ENCODE assay signal across 8 cellular contexts in the genomic region with DNA sequence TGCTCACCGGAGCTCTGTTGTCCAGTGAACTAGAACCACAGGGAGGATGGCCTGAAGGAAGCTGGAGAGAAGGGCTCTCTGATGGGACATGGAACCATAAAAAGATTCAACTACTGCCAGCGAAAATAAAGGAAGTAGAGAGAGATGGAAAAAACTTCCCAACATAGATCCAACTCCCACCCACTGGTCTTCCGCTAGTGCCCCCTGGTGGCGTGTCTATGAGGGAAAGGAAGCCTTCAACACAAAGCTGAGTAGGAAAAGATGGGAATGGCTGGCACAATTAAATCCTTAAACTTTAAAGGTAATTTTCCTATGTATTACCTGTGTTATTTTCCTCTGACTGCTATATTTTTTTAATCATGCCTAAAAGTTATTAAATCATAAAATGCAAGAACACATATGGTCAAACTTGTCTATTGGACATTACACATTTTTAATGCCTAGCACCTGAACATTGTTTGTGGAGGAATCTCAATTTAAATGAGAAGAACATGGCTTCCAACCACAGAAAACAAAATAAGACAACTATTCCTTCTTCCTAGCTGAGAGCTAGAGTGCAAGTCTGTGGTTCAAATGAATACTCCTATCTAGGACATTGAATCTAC. TPM values are rescaled to one million over a fixed set of nuclear protein-coding genes. Genes with fewer than 3 reads are reported as not detected.
DNase-seq lines count a peak whose midpoint lies in the region; ATAC-seq, FAIRE-seq and TF ChIP-seq lines count a peak whose summit lies in the region.

No MANE protein-coding gene starts in this region.

- no peaks in the 10 kb centered on the region for H3K4me1 ChIP-seq in CD4-positive, alpha-beta memory T cell (ENCODE audit: insufficient read depth, low read length)
- no peaks in the 10 kb centered on the region for H3K4me1 ChIP-seq in fibroblast of lung (ENCODE audit: control insufficient read depth, extremely low read depth, insufficient read depth, low read length)
- H3K4me1 ChIP-seq in pancreas: no peaks in the 10 kb centered on the region

- H3K4me3 ChIP-seq in CD4-positive, alpha-beta memory T cell (ENCODE audit: low read length in 2 of 2): no peak overlapping the region
- H3K4me3 ChIP-seq in fibroblast of lung (replicated peaks in 1 of 4; ENCODE audit: control extremely low read depth in 1 of 4, insufficient read depth in 1 of 4, low read depth in 3 of 4, low read length in 4 of 4) (no peak overlapping the region), pancreas (no peak overlapping the region)

- H3K36me3 Mint-ChIP-seq in CD4-positive, alpha-beta memory T cell: peaks cover 58 to 79% of the 10 kb centered on the region in 2 donors

- no peak overlapping the region for H3K27ac ChIP-seq in CD4-positive, alpha-beta memory T cell (ENCODE audit: low read depth, low read length)
- H3K27ac ChIP-seq in VCaP (no peak overlapping the region), fibroblast of lung (ENCODE audit: insufficient read depth, low read length) (no peak overlapping the region), pancreas (no peak overlapping the region)

- peaks cover 41% of the 10 kb centered on the region for H3K36me3 ChIP-seq in CD4-positive, alpha-beta memory T cell (ENCODE audit: insufficient read depth, low read length)
- H3K36me3 ChIP-seq in fibroblast of lung (ENCODE audit: control insufficient read depth, insufficient read depth, low read length) (peaks cover under 1% of the 10 kb centered on the region), pancreas (peaks cover 0 to 14% (median 2%) of the 10 kb centered on the region in 3 donors)

- H4K20me1 ChIP-seq in fibroblast of lung (ENCODE audit: control insufficient read depth, extremely low read depth, insufficient read depth, low read length): no peaks in the 10 kb centered on the region

- H3K4me2 ChIP-seq in fibroblast of lung (ENCODE audit: extremely low read depth, insufficient read depth, low read length): no peak overlapping the region

- no peak overlapping the region for H2AFZ ChIP-seq in fibroblast of lung (ENCODE audit: low read length)

- peak; percentile 54 for TF ChIP-seq CTCF in VCaP (conservative IDR thresholded peaks at IDR 0.05)
- peak; percentile 45 to 65 for TF ChIP-seq CTCF in fibroblast of lung (conservative IDR thresholded peaks at IDR 0.05 in 1 of 2, IDR thresholded peaks at IDR 0.05 in 1 of 2; ENCODE audit: low read depth in 1 of 2, low read length in 2 of 2)
- peak in 3 of 4 donors; percentile 19 to 36 (median 28) for TF ChIP-seq CTCF in pancreas (IDR thresholded peaks at IDR 0.05)

- CTCF ChIA-PET in CD4-positive, alpha-beta memory T cell (lab: Charles Lee; ENCODE audit: partially characterized antibody): interaction anchor here (0.7 to 3.5 kb wide), 5 partner anchors 9 to 234 kb away, joined by 3 to 10 read pairs (median 5); a partner anchor contains a TSS

- no peaks in the 10 kb centered on the region for H3K27me3 Mint-ChIP-seq in CD4-positive, alpha-beta memory T cell

- H3K9me3 ChIP-seq in CD4-positive, alpha-beta memory T cell (ENCODE audit: control insufficient read depth in 1 of 2, low read length in 2 of 2): no peaks in the 10 kb centered on the region
- H3K9me3 ChIP-seq in fibroblast of lung (ENCODE audit: control insufficient read depth, insufficient read depth, low read depth, low read length): no peaks in the 10 kb centered on the region
- no peaks in the 10 kb centered on the region for H3K9me3 ChIP-seq in pancreas

- FAIRE-seq in H54 (lab: Jason Lieb, UNC) (peak; percentile 30), pancreas (lab: Jason Lieb, UNC) (no peak)

- H3K79me2 ChIP-seq in fibroblast of lung (ENCODE audit: control insufficient read depth, insufficient read depth, low read length): no peaks in the 10 kb centered on the region

- ATAC-seq in pancreas: peak in 3 of 4 donors; percentile 37 to 56 (median 54)
- ATAC-seq in HG02884 (IDR thresholded peaks at IDR 0.05; ENCODE audit: unreplicated experiment): no peak

- H3K9ac ChIP-seq in fibroblast of lung (ENCODE audit: insufficient read depth, low read length): no peak overlapping the region

- no peak for TF ChIP-seq POLR2A in H54 (IDR thresholded peaks at IDR 0.05; ENCODE audit: low read depth, low read length)

- H3K27me3 ChIP-seq in CD4-positive, alpha-beta memory T cell (ENCODE audit: insufficient read depth, low read length): no peaks in the 10 kb centered on the region
- H3K27me3 ChIP-seq in fibroblast of lung (ENCODE audit: control insufficient read depth, insufficient read depth, low read length) (no peaks in the 10 kb centered on the region), pancreas (no peaks in the 10 kb centered on the region)

- peak in 3 of 5 donors; percentile 1 to 14 (median 5) for DNase-seq in CD4-positive, alpha-beta memory T cell
- peak; percentile 5 for DNase-seq in H54 (ENCODE audit: insufficient read length, low spot score)
- DNase-seq in fibroblast of lung (ENCODE audit: low read depth in 2 of 2): peak in 1 of 2 donors; percentile 37
- peak in 5 of 6 donors; percentile 6 to 79 (median 42) for DNase-seq in pancreas
- DNase-seq in NCI-H2107 treated with DMSO at 0.1 percent for 48 hours (lab: John Stamatoyannopoulos, UW; ENCODE audit: unreplicated experiment): no peak
- no peak for DNase-seq in amniotic stem cell (lab: John Stamatoyannopoulos, UW)

- WGBS in pancreas, 2 donors: 84 to 91% methylated on average over 4 of the region's 4 CpGs

- H3K27ac Mint-ChIP-seq in CD4-positive, alpha-beta memory T cell: no peak overlapping the region

- peaks cover 2 to 9% (median 5%) of the 10 kb centered on the region in 4 donors for H3K4me1 Mint-ChIP-seq in CD4-positive, alpha-beta memory T cell

- POLR2A ChIA-PET in CD4-positive, alpha-beta memory T cell (lab: Charles Lee; ENCODE audit: partially characterized antibody): no interaction called here

- no peak overlapping the region for H3K4me3 Mint-ChIP-seq in CD4-positive, alpha-beta memory T cell

- no peaks in the 10 kb centered on the region for H3K9me3 Mint-ChIP-seq in CD4-positive, alpha-beta memory T cell

- intact Hi-C loops in CD4-positive, alpha-beta memory T cell (cut with micrococcal nuclease): loop anchor here (5.0 kb wide), 1 partner anchor 51 kb away; a partner anchor contains a TSS
- intact Hi-C loops in pancreas (cut with DNase I): no loop called here

RNA-seq across cellular contexts. Expression of a gene that starts 51.5 kb away (rescaled TPM):
- 10 to 100 TPM; 70.0 to 70.1 TPM for total RNA-seq in CD4-positive, alpha-beta memory T cell
- 10 to 100 TPM; 18.8 to 31.0 TPM for polyA plus RNA-seq in CD4-positive, alpha-beta memory T cell
- total RNA-seq in fibroblast of lung (21.6 and 22.3 TPM in 2 replicates), pancreas (10 to 100 TPM in 3 of 6 donors, 1 to 10 TPM in 3; 8.9 to 12.7 (median 10.3) TPM)
- polyA plus RNA-seq in fibroblast of lung (10.8 and 14.8 TPM in 2 replicates), pancreas (1 to 10 TPM; 4.0 to 7.1 TPM)
- polyA plus RNA-seq in fibroblast of lung (2012): 5.2 and 5.5 TPM in 2 replicates
- polyA minus RNA-seq in fibroblast of lung (ENCODE audit: low replicate concordance): 25.7 and 30.9 TPM in 2 replicates

Comparison
In these comparisons a context has a peak if more than half of its experiments do, and no peak if none do; other contexts are left out.
1. DNase-seq: peak in CD4-positive, alpha-beta memory T cell (3 of 5), H54 (single experiment) and pancreas (5 of 6); none in NCI-H2107 treated with DMSO at 0.1 percent for 48 hours (single experiment) and amniotic stem cell (single experiment).
2. Peak in every context shown above with its lines, with median percentiles within 50 percentile points of each other: CTCF ChIP-seq.